In the genomic region with DNA sequence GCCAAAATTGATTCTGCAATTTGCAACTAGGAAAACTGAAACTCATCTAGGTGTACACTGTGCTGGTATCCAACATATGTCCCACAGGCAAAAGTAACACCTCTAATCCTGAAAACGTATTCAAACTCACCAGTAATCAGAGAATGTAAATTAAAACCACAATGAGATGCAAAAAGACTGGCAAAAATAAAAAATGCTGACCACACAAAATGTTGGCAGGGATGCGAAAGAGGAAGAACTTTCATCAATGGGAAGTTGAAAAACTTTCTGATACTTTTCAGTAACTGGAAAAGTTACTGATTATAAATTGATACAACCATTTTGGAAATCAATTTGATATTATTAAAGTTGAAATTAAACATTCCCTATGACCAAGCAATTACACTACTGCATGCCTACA, we compare ENCODE assay signal across 1 cellular context.
A peak's percentile ranks its signal among the peaks of the same experiment; 100 is the strongest.
TF ChIP-seq lines count a peak whose summit lies in the region.

No MANE protein-coding gene starts in this region.

TF ChIP-seq in HepG2, 621 proteins besides CTCF, POLR2A, EP300 and RAD21:
- no peak for TF ChIP-seq ZNF768 (CRISPR knock-in tag; IDR thresholded peaks at IDR 0.05)
- TF ChIP-seq MAFK (conservative IDR thresholded peaks at IDR 0.05 in 1 of 2, IDR thresholded peaks at IDR 0.05 in 1 of 2; ENCODE audit: low read length in 2 of 2): peak; percentile 95 to 97
- TF ChIP-seq MED13 (CRISPR knock-in tag; IDR thresholded peaks at IDR 0.05): no peak
- TF ChIP-seq, protein P1, sequence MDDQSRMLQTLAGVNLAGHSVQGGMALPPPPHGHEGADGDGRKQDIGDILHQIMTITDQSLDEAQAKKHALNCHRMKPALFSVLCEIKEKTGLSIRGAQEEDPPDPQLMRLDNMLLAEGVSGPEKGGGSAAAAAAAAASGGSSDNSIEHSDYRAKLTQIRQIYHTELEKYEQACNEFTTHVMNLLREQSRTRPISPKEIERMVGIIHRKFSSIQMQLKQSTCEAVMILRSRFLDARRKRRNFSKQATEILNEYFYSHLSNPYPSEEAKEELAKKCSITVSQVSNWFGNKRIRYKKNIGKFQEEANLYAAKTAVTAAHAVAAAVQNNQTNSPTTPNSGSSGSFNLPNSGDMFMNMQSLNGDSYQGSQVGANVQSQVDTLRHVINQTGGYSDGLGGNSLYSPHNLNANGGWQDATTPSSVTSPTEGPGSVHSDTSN (CRISPR knock-in tag; IDR thresholded peaks at IDR 0.05; ENCODE audit: borderline replicate concordance): no peak
- TF ChIP-seq HOXA5 (CRISPR knock-in tag; IDR thresholded peaks at IDR 0.05): no peak
- TF ChIP-seq MZF1 (CRISPR knock-in tag; IDR thresholded peaks at IDR 0.05; ENCODE audit: borderline replicate concordance): no peak
- TF ChIP-seq FOXC1 (CRISPR knock-in tag; IDR thresholded peaks at IDR 0.05; ENCODE audit: borderline replicate concordance): no peak
- no peak for TF ChIP-seq GATAD2A (CRISPR knock-in tag; IDR thresholded peaks at IDR 0.05)
- TF ChIP-seq, protein P2, sequence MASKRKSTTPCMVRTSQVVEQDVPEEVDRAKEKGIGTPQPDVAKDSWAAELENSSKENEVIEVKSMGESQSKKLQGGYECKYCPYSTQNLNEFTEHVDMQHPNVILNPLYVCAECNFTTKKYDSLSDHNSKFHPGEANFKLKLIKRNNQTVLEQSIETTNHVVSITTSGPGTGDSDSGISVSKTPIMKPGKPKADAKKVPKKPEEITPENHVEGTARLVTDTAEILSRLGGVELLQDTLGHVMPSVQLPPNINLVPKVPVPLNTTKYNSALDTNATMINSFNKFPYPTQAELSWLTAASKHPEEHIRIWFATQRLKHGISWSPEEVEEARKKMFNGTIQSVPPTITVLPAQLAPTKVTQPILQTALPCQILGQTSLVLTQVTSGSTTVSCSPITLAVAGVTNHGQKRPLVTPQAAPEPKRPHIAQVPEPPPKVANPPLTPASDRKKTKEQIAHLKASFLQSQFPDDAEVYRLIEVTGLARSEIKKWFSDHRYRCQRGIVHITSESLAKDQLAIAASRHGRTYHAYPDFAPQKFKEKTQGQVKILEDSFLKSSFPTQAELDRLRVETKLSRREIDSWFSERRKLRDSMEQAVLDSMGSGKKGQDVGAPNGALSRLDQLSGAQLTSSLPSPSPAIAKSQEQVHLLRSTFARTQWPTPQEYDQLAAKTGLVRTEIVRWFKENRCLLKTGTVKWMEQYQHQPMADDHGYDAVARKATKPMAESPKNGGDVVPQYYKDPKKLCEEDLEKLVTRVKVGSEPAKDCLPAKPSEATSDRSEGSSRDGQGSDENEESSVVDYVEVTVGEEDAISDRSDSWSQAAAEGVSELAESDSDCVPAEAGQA (IDR thresholded peaks at IDR 0.05; ENCODE audit: low read depth): no peak
- TF ChIP-seq, protein P2 (CRISPR knock-in tag; IDR thresholded peaks at IDR 0.05; ENCODE audit: borderline replicate concordance): no peak
- TF ChIP-seq, protein P3, sequence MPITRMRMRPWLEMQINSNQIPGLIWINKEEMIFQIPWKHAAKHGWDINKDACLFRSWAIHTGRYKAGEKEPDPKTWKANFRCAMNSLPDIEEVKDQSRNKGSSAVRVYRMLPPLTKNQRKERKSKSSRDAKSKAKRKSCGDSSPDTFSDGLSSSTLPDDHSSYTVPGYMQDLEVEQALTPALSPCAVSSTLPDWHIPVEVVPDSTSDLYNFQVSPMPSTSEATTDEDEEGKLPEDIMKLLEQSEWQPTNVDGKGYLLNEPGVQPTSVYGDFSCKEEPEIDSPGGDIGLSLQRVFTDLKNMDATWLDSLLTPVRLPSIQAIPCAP (CRISPR knock-in tag; IDR thresholded peaks at IDR 0.05; ENCODE audit: low read depth): no peak
- no peak for TF ChIP-seq FOXA3 (CRISPR knock-in tag; IDR thresholded peaks at IDR 0.05)
- TF ChIP-seq ZNF251 (CRISPR knock-in tag; IDR thresholded peaks at IDR 0.05): no peak
- peak; percentile 96 for TF ChIP-seq MAFF (IDR thresholded peaks at IDR 0.05; ENCODE audit: low read depth, low read length)
- TF ChIP-seq ASH2L (IDR thresholded peaks at IDR 0.05; ENCODE audit: insufficient read length, low read depth, low read length): no peak
